ENCODE assay signal across 1 cellular context in genomic region chr2:168992026-168992425, GRCh38.
TF ChIP-seq lines count a peak whose summit lies in the region.

No MANE protein-coding gene starts in this region.

TF ChIP-seq in K562, 482 proteins besides CTCF, POLR2A, EP300 and RAD21:
- TF ChIP-seq IRF9 (tag; IDR thresholded peaks at IDR 0.05) (no peak), HDAC3 (IDR thresholded peaks at IDR 0.05; ENCODE audit: borderline replicate concordance, partially characterized antibody) (no peak), SP2 (IDR thresholded peaks at IDR 0.05; ENCODE audit: extremely low read depth, low read depth, low read length, poor library complexity, severe bottlenecking) (no peak), RERE (CRISPR knock-in tag; IDR thresholded peaks at IDR 0.05; ENCODE audit: borderline replicate concordance) (no peak), SMC3 (conservative IDR thresholded peaks at IDR 0.05; ENCODE audit: insufficient read depth, low read depth, low read length) (no peak), MNT (conservative IDR thresholded peaks at IDR 0.05) (no peak), PHTF2 (CRISPR knock-in tag; IDR thresholded peaks at IDR 0.05) (no peak), NFE2L1 (tag; IDR thresholded peaks at IDR 0.05; ENCODE audit: borderline replicate concordance, low read depth) (no peak), PCBP2 (IDR thresholded peaks at IDR 0.05; ENCODE audit: low read depth, low read length, poor library complexity, severe bottlenecking) (no peak), ZNF3 (CRISPR knock-in tag; IDR thresholded peaks at IDR 0.05) (no peak), KDM1A (IDR thresholded peaks at IDR 0.05) (no peak), ZNF77 (CRISPR knock-in tag; IDR thresholded peaks at IDR 0.05) (no peak), PURB (CRISPR knock-in tag; IDR thresholded peaks at IDR 0.05; ENCODE audit: low read depth) (no peak)
